ENCODE assay signal across 1 cellular context in genomic region chr10:117462424-117462792, GRCh38.
TF ChIP-seq lines count a peak whose summit lies in the region.

No MANE protein-coding gene starts in this region.

TF ChIP-seq in GM12878, 131 proteins besides CTCF, POLR2A, EP300 and RAD21 (continued from another document):
- no peak for TF ChIP-seq ZBTB33 (IDR thresholded peaks at IDR 0.05)
- TF ChIP-seq, protein P1, sequence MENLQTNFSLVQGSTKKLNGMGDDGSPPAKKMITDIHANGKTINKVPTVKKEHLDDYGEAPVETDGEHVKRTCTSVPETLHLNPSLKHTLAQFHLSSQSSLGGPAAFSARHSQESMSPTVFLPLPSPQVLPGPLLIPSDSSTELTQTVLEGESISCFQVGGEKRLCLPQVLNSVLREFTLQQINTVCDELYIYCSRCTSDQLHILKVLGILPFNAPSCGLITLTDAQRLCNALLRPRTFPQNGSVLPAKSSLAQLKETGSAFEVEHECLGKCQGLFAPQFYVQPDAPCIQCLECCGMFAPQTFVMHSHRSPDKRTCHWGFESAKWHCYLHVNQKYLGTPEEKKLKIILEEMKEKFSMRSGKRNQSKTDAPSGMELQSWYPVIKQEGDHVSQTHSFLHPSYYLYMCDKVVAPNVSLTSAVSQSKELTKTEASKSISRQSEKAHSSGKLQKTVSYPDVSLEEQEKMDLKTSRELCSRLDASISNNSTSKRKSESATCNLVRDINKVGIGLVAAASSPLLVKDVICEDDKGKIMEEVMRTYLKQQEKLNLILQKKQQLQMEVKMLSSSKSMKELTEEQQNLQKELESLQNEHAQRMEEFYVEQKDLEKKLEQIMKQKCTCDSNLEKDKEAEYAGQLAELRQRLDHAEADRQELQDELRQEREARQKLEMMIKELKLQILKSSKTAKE (IDR thresholded peaks at IDR 0.05; ENCODE audit: low read depth, poor library complexity, severe bottlenecking): no peak
